14 cellular contexts compared by ENCODE assay signal in the genomic region with DNA sequence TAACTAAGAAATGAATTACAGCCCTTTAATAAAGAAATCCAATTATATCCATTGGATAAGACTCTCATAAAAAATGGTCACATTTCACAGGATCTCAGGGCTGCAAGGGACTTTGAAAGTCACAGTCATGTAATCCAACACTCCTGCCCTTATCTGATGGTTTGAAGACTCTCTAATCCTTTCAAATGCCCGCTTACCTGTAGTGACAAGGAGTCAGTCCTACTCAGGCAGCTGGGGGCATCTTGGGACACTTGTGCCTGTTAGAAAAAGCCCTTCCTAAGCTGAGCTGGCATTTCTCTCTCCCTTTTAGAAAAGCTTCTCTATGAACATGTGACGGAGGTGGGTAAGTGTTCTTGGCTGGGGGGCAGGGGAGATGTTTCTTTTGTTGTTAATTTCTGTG. TPM values are rescaled to one million over a fixed set of nuclear protein-coding genes. Genes with fewer than 3 reads are reported as not detected.
DNase-seq lines count a peak whose midpoint lies in the region; ATAC-seq and TF ChIP-seq lines count a peak whose summit lies in the region.
"Had no signal": no experiment of that assay in that cellular context is flagged by ENCODE, and none has a peak within 500 bp of the region (broad histone marks: within the 10 kb centered on the region; RNA-seq: fewer than 3 reads in every experiment).

No MANE protein-coding gene starts in this region.

- no peak overlapping the region for H3K4me3 ChIP-seq in IMR-90 (ENCODE audit: insufficient read depth, low read depth, low read length)
- H3K4me3 ChIP-seq in parathyroid adenoma (ENCODE audit: low read depth, low read length) = peak overlapping the region; percentile 34
- H3K4me3 ChIP-seq: BLaER1, GM23248, HAP-1 had no signal

- H4K5ac ChIP-seq in IMR-90 (ENCODE audit: low read depth, low read length) = no peak overlapping the region

- H3K9me1 ChIP-seq in IMR-90 (ENCODE audit: insufficient read depth, low read length) = peaks cover 6% of the 10 kb centered on the region

- no peaks in the 10 kb centered on the region for H3K79me1 ChIP-seq in IMR-90 (ENCODE audit: low read depth in 1 of 2, low read length in 2 of 2)

- TF ChIP-seq CTCF in IMR-90 (conservative IDR thresholded peaks at IDR 0.05; ENCODE audit: low read depth, low read length) = no peak
- no peak for TF ChIP-seq CTCF in parathyroid adenoma (IDR thresholded peaks at IDR 0.05)

- H2BK15ac ChIP-seq in IMR-90 (ENCODE audit: low read depth, low read length) = no peak overlapping the region

- ATAC-seq in IMR-90 (ENCODE audit: low read depth) (no peak), GM19324 (IDR thresholded peaks at IDR 0.05; ENCODE audit: low FRiP score, unreplicated experiment) (no peak)

- H3K27me3 ChIP-seq in IMR-90 (ENCODE audit: control insufficient read depth, insufficient read depth, low read length) (no peaks in the 10 kb centered on the region), parathyroid adenoma (ENCODE audit: control insufficient read depth, insufficient read depth, low read length) (no peaks in the 10 kb centered on the region)
- H3K27me3 ChIP-seq: BLaER1 had no signal

- no peaks in the 10 kb centered on the region for H3K79me2 ChIP-seq in parathyroid adenoma

- no peak overlapping the region for H2BK120ac ChIP-seq in IMR-90 (ENCODE audit: low read depth, low read length)

- no peak overlapping the region for H4K91ac ChIP-seq in IMR-90 (ENCODE audit: insufficient read depth, low read depth, low read length)

- no peak for TF ChIP-seq POLR2A in IMR-90 (IDR thresholded peaks at IDR 0.05; ENCODE audit: low read depth, low read length)

- intact Hi-C loops in IMR-90 (cut with micrococcal nuclease) = no loop called here

- POLR2A ChIA-PET in IMR-90 (lab: Charles Lee; ENCODE audit: unreplicated experiment) = no interaction called here

- H2AFZ ChIP-seq in IMR-90 (replicated peaks; ENCODE audit: low read length, poor library complexity) (no peak overlapping the region), parathyroid adenoma (no peak overlapping the region)
- H2AFZ ChIP-seq: GM23248 had no signal

- no peak overlapping the region for H3K23ac ChIP-seq in IMR-90 (ENCODE audit: low read depth, low read length)

- H3K27ac ChIP-seq in IMR-90 (ENCODE audit: insufficient read depth, low read length) (no peak overlapping the region), parathyroid adenoma (peak overlapping the region; percentile 81)
- H3K27ac ChIP-seq: BLaER1, GM23248 had no signal

- H3K4me2 ChIP-seq in IMR-90 (ENCODE audit: low read depth, low read length) (no peak overlapping the region), parathyroid adenoma (ENCODE audit: low read length) (peak overlapping the region; percentile 60)
- H3K4me2 ChIP-seq: BLaER1 had no signal

- DNase-seq in DMS79 (lab: John Stamatoyannopoulos, UW) (peak; percentile 7), IMR-90 (no peak), NCI-H82 treated with DMSO at 0.1 percent for 48 hours (lab: John Stamatoyannopoulos, UW; ENCODE audit: unreplicated experiment) (peak; percentile 70), LoVo (ENCODE audit: low spot score) (no peak)
- DNase-seq in activated CD8-positive, alpha-beta memory T cell treated with anti-CD3 and anti-CD28 coated beads, Interleukin-2, amount 50 U/mL, for 4 hours = no peak
- DNase-seq: 8988T; CD4-positive, alpha-beta memory T cell; GM23248 had no signal

- H2AK5ac ChIP-seq in IMR-90 (ENCODE audit: low read depth, low read length) = no peak overlapping the region

- H3K56ac ChIP-seq in IMR-90 (ENCODE audit: extremely low read depth, insufficient read depth, low read length) = no peak overlapping the region

- H2AK9ac ChIP-seq in IMR-90 (replicated peaks; ENCODE audit: low read depth, low read length, poor library complexity) = peak overlapping the region; percentile 37

- H3K9ac ChIP-seq in IMR-90 (ENCODE audit: low read depth, low read length) = no peak overlapping the region
- H3K9ac ChIP-seq in parathyroid adenoma = no peak overlapping the region
- H3K9ac ChIP-seq: BLaER1, GM23248 had no signal

- no peak overlapping the region for H3K18ac ChIP-seq in IMR-90 (ENCODE audit: low read depth, low read length)

- H4K20me1 ChIP-seq in IMR-90 (ENCODE audit: insufficient read depth, low read length) = no peaks in the 10 kb centered on the region
- H4K20me1 ChIP-seq: BLaER1 had no signal

- in situ Hi-C loops in IMR-90 (cut with MboI; ENCODE audit: low sequenced_read_pairs) = no loop called here

- H3K36me3 ChIP-seq in IMR-90 (ENCODE audit: control insufficient read depth, insufficient read depth, low read length) = peaks cover 6% of the 10 kb centered on the region
- H3K36me3 ChIP-seq in parathyroid adenoma (ENCODE audit: control insufficient read depth, insufficient read depth, low read length) = no peaks in the 10 kb centered on the region
- H3K36me3 ChIP-seq: BLaER1, HAP-1 had no signal

- no peak for TF ChIP-seq RAD21 in IMR-90 (IDR thresholded peaks at IDR 0.05; ENCODE audit: low read length)

- no peak overlapping the region for H4K8ac ChIP-seq in IMR-90 (ENCODE audit: low read depth in 2 of 2, low read length in 2 of 2)

- no peak overlapping the region for H2BK20ac ChIP-seq in IMR-90 (ENCODE audit: low read depth, low read length)

- dilution Hi-C loops in IMR-90 (cut with HindIII; ENCODE audit: low sequenced_read_pairs, unreplicated experiment) = no loop called here

- CTCF ChIA-PET in IMR-90 (lab: Yijun Ruan, JAX) = no interaction called here

- WGBS in IMR-90 (ENCODE audit: extremely low coverage in 2 of 2, insufficient read length in 1 of 2), 2 experiments = 100% methylated on average over 1 of the region's 2 CpGs; no CpG with 5 or more reads in 1 of the 2 experiments

- no peak overlapping the region for H2BK5ac ChIP-seq in IMR-90 (ENCODE audit: low read depth, low read length, poor library complexity, severe bottlenecking)

- BruUV-seq in IMR-90 (replicated peaks; lab: Mats Ljungman, UMichigan) = no TSS peak

- H3K14ac ChIP-seq in IMR-90 (replicated peaks; ENCODE audit: low read depth, low read length) = no peak overlapping the region

- no peaks in the 10 kb centered on the region for H3K4me1 ChIP-seq in IMR-90 (ENCODE audit: control insufficient read depth, insufficient read depth, low read length)
- peaks cover 13% of the 10 kb centered on the region for H3K4me1 ChIP-seq in parathyroid adenoma
- H3K4me1 ChIP-seq: HAP-1 had no signal

- H3K9me3 ChIP-seq in IMR-90 (ENCODE audit: control insufficient read depth, insufficient read depth, low read length) = no peaks in the 10 kb centered on the region
- H3K9me3 ChIP-seq in parathyroid adenoma (ENCODE audit: control insufficient read depth, low read length) = no peaks in the 10 kb centered on the region
- H3K9me3 ChIP-seq: BLaER1, HAP-1 had no signal

- H3K4ac ChIP-seq in IMR-90 (ENCODE audit: low read depth, low read length) = no peak overlapping the region

TF ChIP-seq in IMR-90, 13 proteins besides CTCF, POLR2A, EP300 and RAD21:
- TF ChIP-seq BHLHE40 (IDR thresholded peaks at IDR 0.05; ENCODE audit: low read depth, low read length) = no peak
- no peak for TF ChIP-seq USF2 (IDR thresholded peaks at IDR 0.05; ENCODE audit: low read depth, low read length)
- TF ChIP-seq NFE2L2 (IDR thresholded peaks at IDR 0.05; ENCODE audit: low read depth, low read length) = no peak
- no peak for TF ChIP-seq RFX5 (IDR thresholded peaks at IDR 0.05; ENCODE audit: low read depth, low read length)
- no peak for TF ChIP-seq SMC3 (IDR thresholded peaks at IDR 0.05; ENCODE audit: low read depth, low read length)
- TF ChIP-seq CHD1 (IDR thresholded peaks at IDR 0.05; ENCODE audit: low read depth, low read length) = no peak
TF ChIP-seq in IMR-90: peak in this region for 0.

RNA-seq across cellular contexts. Expression of gene ZNF691, which starts 11.0 kb away (rescaled TPM):
- total RNA-seq in IMR-90 (2012; rRNA removed) = 13.6 and 15.3 TPM in 2 replicates
- polyA plus RNA-seq in IMR-90 (2012; rRNA removed) = 6.2 and 6.8 TPM in 2 replicates
- 3.5 and 3.7 TPM in 2 replicates for polyA plus RNA-seq in IMR-90 (2012; cell fraction: cytosol; rRNA removed)
- 16.7 and 23.4 TPM in 2 replicates for polyA plus RNA-seq in IMR-90 (2012; cell fraction: nucleus; rRNA removed; ENCODE audit: low replicate concordance)

RNA-seq across cellular contexts. Expression of gene SVBP, which starts 18.2 kb away (rescaled TPM):
- 9.7 and 12.2 TPM in 2 replicates for total RNA-seq in IMR-90 (2012; rRNA removed)
- 10.5 and 11.5 TPM in 2 replicates for polyA plus RNA-seq in IMR-90 (2012; rRNA removed)
- polyA plus RNA-seq in IMR-90 (2012; cell fraction: cytosol; rRNA removed) = 3.8 and 12.8 TPM in 2 replicates
- polyA plus RNA-seq in IMR-90 (2012; cell fraction: nucleus; rRNA removed; ENCODE audit: low replicate concordance) = 0.52 and 5.8 TPM in 2 replicates

RNA-seq across cellular contexts. Expression of gene ERMAP, which starts 18.5 kb away (rescaled TPM):
- 5.0 and 5.6 TPM in 2 replicates for total RNA-seq in IMR-90 (2012; rRNA removed)
- 5.9 and 7.2 TPM in 2 replicates for polyA plus RNA-seq in IMR-90 (2012; rRNA removed)
- 3.4 and 3.6 TPM in 2 replicates for polyA plus RNA-seq in IMR-90 (2012; cell fraction: cytosol; rRNA removed)
- polyA plus RNA-seq in IMR-90 (2012; cell fraction: nucleus; rRNA removed; ENCODE audit: low replicate concordance) = 8.3 and 25.2 TPM in 2 replicates

RNA-seq across cellular contexts. Expression of gene TMEM269, which starts 50.6 kb away (rescaled TPM):
- total RNA-seq in IMR-90 (2012; rRNA removed) = not detected in 2 replicates
- polyA plus RNA-seq in IMR-90 (2012; rRNA removed) = 0.14 TPM in 1 of 2 replicates, not detected in the other
- polyA plus RNA-seq in IMR-90 (2012; cell fraction: cytosol; rRNA removed) = not detected in 2 replicates
- 0.02 and 0.06 TPM in 2 replicates for polyA plus RNA-seq in IMR-90 (2012; cell fraction: nucleus; rRNA removed; ENCODE audit: low replicate concordance)
- total RNA-seq: GM23248 had no signal
- polyA plus RNA-seq: CD14-positive monocyte; CD4-positive, alpha-beta memory T cell; GM23248; IgD-negative memory B cell had no signal

Comparison
In these comparisons a context has a peak if more than half of its experiments do, and no peak if none do; other contexts are left out.
1. DNase-seq: peak in DMS79 (single experiment) and NCI-H82 treated with DMSO at 0.1 percent for 48 hours (single experiment); none in IMR-90 (single experiment), LoVo (single experiment) and activated CD8-positive, alpha-beta memory T cell treated with anti-CD3 and anti-CD28 coated beads, Interleukin-2, amount 50 U/mL, for 4 hours (single experiment).